ENCODE assay signal across 11 cellular contexts in the genomic region with DNA sequence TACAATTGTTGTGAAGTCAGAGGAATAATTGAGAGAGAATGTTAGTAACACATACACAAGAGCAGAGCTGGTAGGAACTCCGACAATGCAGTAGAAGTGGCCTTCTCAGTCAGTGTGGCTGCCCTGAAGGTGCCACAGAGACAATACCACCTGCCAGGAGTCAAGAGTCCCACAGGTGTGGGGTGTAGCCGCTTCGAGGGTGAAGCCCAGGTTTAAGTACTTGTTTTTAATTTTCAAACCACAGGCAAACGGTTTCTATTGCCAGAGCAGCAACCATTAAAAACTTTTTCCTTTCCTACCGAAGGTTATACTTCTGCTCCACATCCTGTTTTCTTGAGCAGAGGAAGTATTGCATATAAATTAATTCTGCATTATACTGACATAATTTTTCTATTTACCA. TPM values are rescaled to one million over a fixed set of nuclear protein-coding genes. Genes with fewer than 3 reads are reported as not detected.
A peak's percentile ranks its signal among the peaks of the same experiment; 100 is the strongest.
DNase-seq lines count a peak whose midpoint lies in the region; ATAC-seq and TF ChIP-seq lines count a peak whose summit lies in the region.
"Had no signal": no experiment of that assay in that cellular context is flagged by ENCODE, and none has a peak within 500 bp of the region (broad histone marks: within the 10 kb centered on the region; RNA-seq: fewer than 3 reads in every experiment).

No MANE protein-coding gene starts in this region.

- no TSS peak for BruUV-seq in Caco-2 (replicated peaks; lab: Mats Ljungman, UMichigan)

- H3K56ac ChIP-seq in mesendoderm (ENCODE audit: low read length): peak overlapping the region; percentile 34

- DNase-seq in DMS79 treated with DMSO at 0.1 percent for 48 hours (lab: John Stamatoyannopoulos, UW): peak; percentile 54
- no peak for DNase-seq in T-helper 17 cell
- no peak for DNase-seq in mesendoderm
- no peak for DNase-seq in Caco-2
- DNase-seq in head of caudate nucleus: no peak
- DNase-seq in NCI-H1694 treated with DMSO at 0.1 percent for 48 hours (lab: John Stamatoyannopoulos, UW): no peak
- DNase-seq: activated T-cell treated with anti-CD3 and anti-CD28 coated beads, Interleukin-2, amount 50 U/mL, for 4 hours; NCI-H1092; occipital lobe had no signal

- H3K4me1 ChIP-seq in HEK293 (ENCODE audit: control insufficient read depth, insufficient read depth, low read length): peaks cover 19% of the 10 kb centered on the region
- peaks cover 2% of the 10 kb centered on the region for H3K4me1 ChIP-seq in mesendoderm (ENCODE audit: control insufficient read depth, low read depth, low read length)
- H3K4me1 ChIP-seq in Caco-2: peaks cover 10% of the 10 kb centered on the region

- H3K9me3 ChIP-seq in HEK293 (ENCODE audit: control insufficient read depth, insufficient read depth, low read depth, low read length) (no peaks in the 10 kb centered on the region), T-helper 17 cell (ENCODE audit: control insufficient read depth, low read length, poor library complexity, severe bottlenecking) (no peaks in the 10 kb centered on the region), Caco-2 (no peaks in the 10 kb centered on the region)

- H3K27ac Mint-ChIP-seq in T-helper 17 cell (peak overlapping the region; percentile 66), Caco-2 (ENCODE audit: unreplicated experiment) (no peak overlapping the region)
- H3K27ac Mint-ChIP-seq: endodermal cell had no signal

- ATAC-seq in T-helper 17 cell: peak; percentile 54

- H3K36me3 Mint-ChIP-seq in T-helper 17 cell (ENCODE audit: low read depth): peaks cover 2% of the 10 kb centered on the region
- H3K36me3 Mint-ChIP-seq in Caco-2 (ENCODE audit: insufficient read depth, unreplicated experiment): no peaks in the 10 kb centered on the region

- H3K79me1 ChIP-seq in mesendoderm (ENCODE audit: low read length): no peaks in the 10 kb centered on the region

- no peak overlapping the region for H4K8ac ChIP-seq in mesendoderm (ENCODE audit: low read depth, low read length)

- no peak overlapping the region for H3K4me3 ChIP-seq in HEK293 (ENCODE audit: low read depth, low read length)
- H3K4me3 ChIP-seq in mesendoderm (ENCODE audit: low read length): no peak overlapping the region
- no peak overlapping the region for H3K4me3 ChIP-seq in Caco-2 (ENCODE audit: low read depth, low read length)

- CTCF ChIA-PET in HEK293 (lab: Yijun Ruan, JAX): interaction anchor here (0.8 to 9.5 kb wide), 7 partner anchors 54 to 965 kb away, joined by 3 to 68 read pairs (median 4); a partner anchor contains a TSS
- CTCF ChIA-PET in Caco-2 (lab: Charles Lee): no interaction called here

- no peaks in the 10 kb centered on the region for H3K27me3 ChIP-seq in mesendoderm (ENCODE audit: insufficient read depth, low read length, poor library complexity)
- no peaks in the 10 kb centered on the region for H3K27me3 ChIP-seq in Caco-2 (replicated peaks; ENCODE audit: control insufficient read depth, insufficient read depth, low read length)

- H3K27ac ChIP-seq in HEK293 (ENCODE audit: extremely low read depth, low read depth, low read length): peak overlapping the region; percentile 73
- H3K27ac ChIP-seq in mesendoderm (ENCODE audit: low read depth, low read length): no peak overlapping the region

- H4K5ac ChIP-seq in mesendoderm (ENCODE audit: low read length): no peak overlapping the region

- peak overlapping the region; percentile 49 for H3K4me3 Mint-ChIP-seq in T-helper 17 cell
- no peak overlapping the region for H3K4me3 Mint-ChIP-seq in Caco-2 (ENCODE audit: unreplicated experiment)
- H3K4me3 Mint-ChIP-seq: activated T-cell treated with anti-CD3 and anti-CD28 coated beads, Interleukin-2, amount 50 U/mL, for 4 hours; endodermal cell had no signal

- no peak overlapping the region for H2BK15ac ChIP-seq in mesendoderm (replicated peaks; ENCODE audit: low read depth)

- no peak overlapping the region for H2AK5ac ChIP-seq in mesendoderm (ENCODE audit: low read length)

- intact Hi-C loops in Caco-2 (cut with micrococcal nuclease; ENCODE audit: unreplicated experiment): loop anchor here (5.0 kb wide), 1 partner anchor 392 kb away; no protein-coding TSS in a partner anchor
- intact Hi-C loops in head of caudate nucleus (cut with DNase I): loop anchor here (10.0 kb wide), 2 partner anchors 190 to 280 kb away; no protein-coding TSS in a partner anchor

- no CpG with 5 or more reads among the region's 5 CpGs for WGBS in mesendoderm (ENCODE audit: extremely low coverage, insufficient coverage, low lambda C conversion rate)

- H3K9ac ChIP-seq in mesendoderm (ENCODE audit: low read length): no peak overlapping the region

- TF ChIP-seq CTCF in HEK293 (tag by site-specific recombination; IDR thresholded peaks at IDR 0.05): no peak
- TF ChIP-seq CTCF in Caco-2 (IDR thresholded peaks at IDR 0.05; ENCODE audit: insufficient read depth in 1 of 2, low read depth in 1 of 2, low read length in 1 of 2, severe bottlenecking in 1 of 2, unreplicated experiment in 1 of 2): no peak

- H3K4me1 Mint-ChIP-seq in T-helper 17 cell (peaks cover 25% of the 10 kb centered on the region), Caco-2 (ENCODE audit: low read depth, unreplicated experiment) (peaks cover 20% of the 10 kb centered on the region)

- H3K27me3 Mint-ChIP-seq in T-helper 17 cell (no peaks in the 10 kb centered on the region), Caco-2 (ENCODE audit: insufficient read depth, unreplicated experiment) (no peaks in the 10 kb centered on the region)

- no peaks in the 10 kb centered on the region for H3K79me2 ChIP-seq in mesendoderm (ENCODE audit: control insufficient read depth, insufficient read depth, low read length)

- no peak overlapping the region for H2BK120ac ChIP-seq in mesendoderm (ENCODE audit: low read depth, low read length)

- H2BK5ac ChIP-seq in mesendoderm (ENCODE audit: low read length): no peak overlapping the region

- POLR2A ChIA-PET in HEK293 (lab: Yijun Ruan, JAX) (interaction anchor here (1.2 to 2.3 kb wide), 2 partner anchors 54 to 322 kb away, joined by 3 to 14 read pairs; a partner anchor contains a TSS), Caco-2 (lab: Charles Lee) (no interaction called here)

- no peak overlapping the region for H3K18ac ChIP-seq in mesendoderm (ENCODE audit: low read length)

- no peak overlapping the region for H3K4ac ChIP-seq in mesendoderm (ENCODE audit: low read depth, low read length)

- H3K4me2 ChIP-seq in mesendoderm (ENCODE audit: low read length): no peak overlapping the region

- H3K36me3 ChIP-seq in HEK293 (ENCODE audit: control insufficient read depth in 2 of 2, insufficient read depth in 1 of 2, low read length in 2 of 2) (no peaks in the 10 kb centered on the region), mesendoderm (ENCODE audit: control insufficient read depth, insufficient read depth, low read length) (no peaks in the 10 kb centered on the region), Caco-2 (ENCODE audit: control insufficient read depth, insufficient read depth, low read length) (no peaks in the 10 kb centered on the region)

- peaks cover 10% of the 10 kb centered on the region for H3K9me3 Mint-ChIP-seq in Caco-2 (ENCODE audit: unreplicated experiment)
- H3K9me3 Mint-ChIP-seq: activated T-cell treated with anti-CD3 and anti-CD28 coated beads, Interleukin-2, amount 50 U/mL, for 4 hours; endodermal cell had no signal

- H3K23ac ChIP-seq in mesendoderm (ENCODE audit: low read length): no peak overlapping the region

TF ChIP-seq in HEK293, 187 proteins besides CTCF, POLR2A, EP300 and RAD21 (continues in another document):
- TF ChIP-seq HOXA7 (CRISPR knock-in tag; IDR thresholded peaks at IDR 0.05; ENCODE audit: borderline replicate concordance): no peak
- TF ChIP-seq, protein P1, sequence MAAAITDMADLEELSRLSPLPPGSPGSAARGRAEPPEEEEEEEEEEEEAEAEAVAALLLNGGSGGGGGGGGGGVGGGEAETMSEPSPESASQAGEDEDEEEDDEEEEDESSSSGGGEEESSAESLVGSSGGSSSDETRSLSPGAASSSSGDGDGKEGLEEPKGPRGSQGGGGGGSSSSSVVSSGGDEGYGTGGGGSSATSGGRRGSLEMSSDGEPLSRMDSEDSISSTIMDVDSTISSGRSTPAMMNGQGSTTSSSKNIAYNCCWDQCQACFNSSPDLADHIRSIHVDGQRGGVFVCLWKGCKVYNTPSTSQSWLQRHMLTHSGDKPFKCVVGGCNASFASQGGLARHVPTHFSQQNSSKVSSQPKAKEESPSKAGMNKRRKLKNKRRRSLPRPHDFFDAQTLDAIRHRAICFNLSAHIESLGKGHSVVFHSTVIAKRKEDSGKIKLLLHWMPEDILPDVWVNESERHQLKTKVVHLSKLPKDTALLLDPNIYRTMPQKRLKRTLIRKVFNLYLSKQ (tag by site-specific recombination; IDR thresholded peaks at IDR 0.05; ENCODE audit: borderline replicate concordance): no peak
- no peak for TF ChIP-seq BCL11A (tag by site-specific recombination; IDR thresholded peaks at IDR 0.05; ENCODE audit: low read depth)
- TF ChIP-seq, protein P2, sequence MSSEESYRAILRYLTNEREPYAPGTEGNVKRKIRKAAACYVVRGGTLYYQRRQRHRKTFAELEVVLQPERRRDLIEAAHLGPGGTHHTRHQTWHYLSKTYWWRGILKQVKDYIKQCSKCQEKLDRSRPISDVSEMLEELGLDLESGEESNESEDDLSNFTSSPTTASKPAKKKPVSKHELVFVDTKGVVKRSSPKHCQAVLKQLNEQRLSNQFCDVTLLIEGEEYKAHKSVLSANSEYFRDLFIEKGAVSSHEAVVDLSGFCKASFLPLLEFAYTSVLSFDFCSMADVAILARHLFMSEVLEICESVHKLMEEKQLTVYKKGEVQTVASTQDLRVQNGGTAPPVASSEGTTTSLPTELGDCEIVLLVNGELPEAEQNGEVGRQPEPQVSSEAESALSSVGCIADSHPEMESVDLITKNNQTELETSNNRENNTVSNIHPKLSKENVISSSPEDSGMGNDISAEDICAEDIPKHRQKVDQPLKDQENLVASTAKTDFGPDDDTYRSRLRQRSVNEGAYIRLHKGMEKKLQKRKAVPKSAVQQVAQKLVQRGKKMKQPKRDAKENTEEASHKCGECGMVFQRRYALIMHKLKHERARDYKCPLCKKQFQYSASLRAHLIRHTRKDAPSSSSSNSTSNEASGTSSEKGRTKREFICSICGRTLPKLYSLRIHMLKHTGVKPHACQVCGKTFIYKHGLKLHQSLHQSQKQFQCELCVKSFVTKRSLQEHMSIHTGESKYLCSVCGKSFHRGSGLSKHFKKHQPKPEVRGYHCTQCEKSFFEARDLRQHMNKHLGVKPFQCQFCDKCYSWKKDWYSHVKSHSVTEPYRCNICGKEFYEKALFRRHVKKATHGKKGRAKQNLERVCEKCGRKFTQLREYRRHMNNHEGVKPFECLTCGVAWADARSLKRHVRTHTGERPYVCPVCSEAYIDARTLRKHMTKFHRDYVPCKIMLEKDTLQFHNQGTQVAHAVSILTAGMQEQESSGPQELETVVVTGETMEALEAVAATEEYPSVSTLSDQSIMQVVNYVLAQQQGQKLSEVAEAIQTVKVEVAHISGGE (tag by site-specific recombination; conservative IDR thresholded peaks at IDR 0.05; ENCODE audit: low read depth): no peak
- no peak for TF ChIP-seq ZNF701 (tag by site-specific recombination; IDR thresholded peaks at IDR 0.05)

RNA-seq across cellular contexts. Expression of a gene that starts 12.7 kb away (rescaled TPM):
- not detected for total RNA-seq in T-helper 17 cell
- not detected for polyA plus RNA-seq in mesendoderm (2013, experiment 1 of 2)
- polyA plus RNA-seq in mesendoderm (2013, experiment 2 of 2): not detected
- not detected in 2 replicates for total RNA-seq in Caco-2 (2022)
- total RNA-seq: activated T-cell treated with anti-CD3 and anti-CD28 coated beads, Interleukin-2, amount 50 U/mL, for 4 hours; endodermal cell; occipital lobe had no signal
